In the genomic region with DNA sequence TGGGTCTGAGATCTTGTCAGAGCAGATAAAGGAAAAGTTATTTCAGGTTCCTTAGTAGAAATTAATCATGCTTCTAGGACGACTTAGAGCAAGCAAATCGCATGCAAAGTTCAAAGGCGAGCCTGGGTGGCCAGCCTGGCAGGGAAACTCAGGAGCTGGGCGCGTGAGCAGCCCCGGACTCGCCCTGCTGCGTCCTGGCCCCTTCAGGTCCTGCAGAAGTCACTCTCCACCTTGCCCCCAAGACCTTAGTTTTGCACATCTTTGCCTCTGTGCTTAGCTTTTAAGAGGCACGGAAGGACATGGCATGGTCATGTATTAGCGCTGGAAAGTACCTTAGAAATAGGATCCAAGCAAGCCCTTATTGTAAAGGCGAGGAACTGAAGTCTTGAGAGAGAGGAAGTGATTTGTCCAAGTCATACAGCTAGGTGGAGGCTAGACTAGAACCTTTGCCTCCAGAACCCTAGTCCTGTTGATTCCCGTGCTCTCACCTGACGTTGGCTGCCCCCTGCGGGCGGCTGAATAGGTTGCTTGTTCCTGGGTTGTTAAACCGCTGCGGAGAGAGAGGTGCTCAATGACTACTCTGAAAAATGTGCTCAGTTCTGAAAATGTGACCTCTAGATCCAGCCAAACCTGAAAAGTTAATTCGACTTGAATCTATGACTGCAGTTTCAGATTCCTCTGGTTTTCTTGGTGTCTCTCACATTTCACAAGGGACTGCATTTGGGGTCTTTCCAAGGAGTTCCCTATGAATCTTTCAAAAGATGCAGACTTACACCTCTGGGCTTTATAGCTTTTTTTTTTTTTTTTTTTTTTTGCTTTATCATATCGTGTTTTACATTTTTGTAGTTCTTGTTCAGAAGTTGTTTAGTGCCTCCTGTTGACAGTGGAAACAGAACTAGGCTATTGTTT, we compare ENCODE assay signal across 8 cellular contexts. TPM values are rescaled to one million over a fixed set of nuclear protein-coding genes. Genes with fewer than 3 reads are reported as not detected.
DNase-seq lines count a peak whose midpoint lies in the region; ATAC-seq and TF ChIP-seq lines count a peak whose summit lies in the region.

No MANE protein-coding gene starts in this region.

- no peaks in the 10 kb centered on the region for H3K36me3 ChIP-seq in RWPE2 (ENCODE audit: low read depth)

- H3K27ac ChIP-seq in RWPE2 (ENCODE audit: poor library complexity, severe bottlenecking): no peak overlapping the region

- ATAC-seq in GM21367 (IDR thresholded peaks at IDR 0.05; ENCODE audit: unreplicated experiment): peak; percentile 33
- peak; percentile 26 for ATAC-seq in RWPE2 (ENCODE audit: low read depth)
- ATAC-seq in left ventricle myocardium superior: peak; percentile 20

- H3K4me1 ChIP-seq in RWPE2 (ENCODE audit: insufficient read depth, poor library complexity, severe bottlenecking): peaks cover 11% of the 10 kb centered on the region

- H3K27me3 ChIP-seq in RWPE2 (ENCODE audit: insufficient read depth, poor library complexity, severe bottlenecking): no peaks in the 10 kb centered on the region

- DNase-seq in DMS153 (lab: John Stamatoyannopoulos, UW): peak; percentile 29
- DNase-seq in HUDEP-2 (lab: John Stamatoyannopoulos, UW; ENCODE audit: unreplicated experiment in 76 of 76): peak in 75 of 76 experiments; percentile 39 to 97 (median 86)
- DNase-seq in RWPE2 (ENCODE audit: low spot score): no peak
- DNase-seq in activated gamma-delta T cell (lab: John Stamatoyannopoulos, UW): peak; percentile 18
- peak; percentile 47 for DNase-seq in left ventricle myocardium superior
- no peak for DNase-seq in skeletal muscle cell (ENCODE audit: low read depth)
- no peak for DNase-seq in AG20443 (ENCODE audit: low spot score)

- TF ChIP-seq CTCF in RWPE2 (IDR thresholded peaks at IDR 0.05; ENCODE audit: poor library complexity, severe bottlenecking): peak; percentile 74

- peak overlapping the region; percentile 62 for H3K4me3 ChIP-seq in RWPE2 (ENCODE audit: severe bottlenecking)
- peak overlapping the region; percentile 3 for H3K4me3 ChIP-seq in skeletal muscle cell (ENCODE audit: low read depth, low read length)

- H3K9me3 ChIP-seq in RWPE2 (ENCODE audit: severe bottlenecking): no peaks in the 10 kb centered on the region

- intact Hi-C loops in left ventricle myocardium superior (cut with micrococcal nuclease): no loop called here

RNA-seq across cellular contexts. Expression of a gene that starts 2.7 kb away (rescaled TPM):
- 0.15 TPM for total RNA-seq in left ventricle myocardium superior

Comparison
In these comparisons a context has a peak if more than half of its experiments do, and no peak if none do; other contexts are left out.
1. DNase-seq: peak in DMS153 (single experiment), HUDEP-2 (75 of 76), activated gamma-delta T cell (single experiment) and left ventricle myocardium superior (single experiment); none in RWPE2 (single experiment), skeletal muscle cell (single experiment) and AG20443 (single experiment).
2. Peak in every context shown above with its lines, with median percentiles within 50 percentile points of each other: ATAC-seq.